1 cellular context compared by ENCODE assay signal in the genomic region with DNA sequence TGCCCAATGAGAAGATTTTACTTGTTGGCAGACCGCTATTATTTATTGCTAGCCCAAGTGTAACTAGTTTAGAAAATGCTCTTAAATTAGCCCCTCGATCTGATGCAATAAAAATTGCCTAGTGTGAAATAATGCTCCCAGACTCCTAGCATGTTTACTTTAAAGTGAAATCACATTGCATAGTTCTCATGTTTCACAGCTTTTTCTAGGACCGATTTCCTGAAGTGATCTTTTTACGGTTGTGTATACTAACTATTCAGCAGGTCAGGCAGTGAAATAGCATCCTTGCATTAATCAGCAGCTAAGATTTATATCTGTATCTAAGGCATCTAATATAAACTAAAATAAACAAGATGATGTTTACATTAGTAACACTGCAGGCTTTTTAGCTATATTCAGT.
TF ChIP-seq lines count a peak whose summit lies in the region.

No MANE protein-coding gene starts in this region.

TF ChIP-seq in GM23338, 12 proteins besides CTCF, POLR2A, EP300 and RAD21:
- TF ChIP-seq ZNF462 (CRISPR knock-in tag; IDR thresholded peaks at IDR 0.05): no peak
- TF ChIP-seq POLR2AphosphoS5 (IDR thresholded peaks at IDR 0.05; ENCODE audit: low read depth): no peak
- TF ChIP-seq ZNF331 (CRISPR knock-in tag; IDR thresholded peaks at IDR 0.05; ENCODE audit: low read depth): no peak
- TF ChIP-seq EZH2 (IDR thresholded peaks at IDR 0.05; ENCODE audit: low read depth, unreplicated experiment): no peak
- no peak for TF ChIP-seq REST (IDR thresholded peaks at IDR 0.05; ENCODE audit: unreplicated experiment)
- no peak for TF ChIP-seq EZH2phosphoT487 (IDR thresholded peaks at IDR 0.05; ENCODE audit: unreplicated experiment)
- TF ChIP-seq ETS1 (IDR thresholded peaks at IDR 0.05): no peak
- TF ChIP-seq JUNB (IDR thresholded peaks at IDR 0.05; ENCODE audit: unreplicated experiment): no peak
- no peak for TF ChIP-seq CREB1 (CRISPR knock-in tag; IDR thresholded peaks at IDR 0.05; ENCODE audit: low read depth)
- no peak for TF ChIP-seq NANOG (IDR thresholded peaks at IDR 0.05; ENCODE audit: borderline replicate concordance)
- no peak for TF ChIP-seq STAT1 (IDR thresholded peaks at IDR 0.05; ENCODE audit: unreplicated experiment)
- TF ChIP-seq ZNF114 (CRISPR knock-in tag; IDR thresholded peaks at IDR 0.05): no peak
